21 cellular contexts compared by ENCODE assay signal in the genomic region with DNA sequence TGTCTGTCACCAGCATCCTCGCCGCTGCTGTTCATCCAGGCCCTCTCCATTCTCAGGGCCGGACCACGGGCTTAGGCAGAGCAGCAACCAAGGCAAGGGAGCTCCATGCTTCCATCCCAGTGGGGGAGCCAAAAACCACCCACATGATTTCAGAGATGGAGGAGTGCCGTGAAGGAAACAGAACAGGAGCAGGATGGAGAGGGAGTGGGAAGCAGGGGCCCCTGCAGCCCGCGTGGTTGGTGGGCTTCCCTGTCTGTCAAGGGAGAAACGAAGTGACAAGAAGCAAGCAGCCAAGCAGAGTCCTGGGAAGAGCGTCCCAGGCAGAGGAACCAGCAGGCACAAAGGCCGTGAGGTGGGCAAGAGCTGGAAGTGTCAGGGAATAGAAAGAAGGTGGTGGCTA.
DNase-seq lines count a peak whose midpoint lies in the region; ATAC-seq, FAIRE-seq and TF ChIP-seq lines count a peak whose summit lies in the region.
"Had no signal": no experiment of that assay in that cellular context is flagged by ENCODE, and none has a peak within 500 bp of the region (broad histone marks: within the 10 kb centered on the region; RNA-seq: fewer than 3 reads in every experiment).

No MANE protein-coding gene starts in this region.

- H3K36me3 Mint-ChIP-seq in GM23338 (ENCODE audit: low read depth) (no peaks in the 10 kb centered on the region), T-helper 17 cell (ENCODE audit: low read depth) (peaks cover 11% of the 10 kb centered on the region), nephron progenitor cell (ENCODE audit: low read depth) (no peaks in the 10 kb centered on the region)

- intact Hi-C loops in left colon (cut with DNase I, micrococcal nuclease) = no loop called here

- H3K27me3 Mint-ChIP-seq in GM23338 (ENCODE audit: insufficient read depth, low read depth, poor library complexity) (peaks cover 6% of the 10 kb centered on the region), T-helper 17 cell (peaks cover 75% of the 10 kb centered on the region), nephron progenitor cell (ENCODE audit: low read depth, poor library complexity) (peaks cover 44% of the 10 kb centered on the region)

- H3K4me1 ChIP-seq in GM23338 (ENCODE audit: insufficient read depth) = peaks cover 4% of the 10 kb centered on the region; the same call in 1 of the 2 replicates
- peaks cover 0 to 5% (median 2%) of the 10 kb centered on the region in 4 experiments; a peak in 4 of 7 replicates for H3K4me1 ChIP-seq in H1 (replicated peaks in 1 of 4; ENCODE audit: control insufficient read depth in 3 of 4, insufficient read depth in 4 of 4, low read length in 3 of 4)

- no peak overlapping the region for H2BK20ac ChIP-seq in H1 (ENCODE audit: low read length)

- H3K23ac ChIP-seq in H1 (ENCODE audit: insufficient read length) = no peak overlapping the region

- H3K14ac ChIP-seq in H1 (ENCODE audit: insufficient read length) = no peak overlapping the region

- 69% methylated on average over 10 of the region's 10 CpGs; no CpG with 5 or more reads in 1 of the 2 experiments for WGBS in H1 (ENCODE audit: extremely low coverage in 1 of 2, insufficient coverage in 1 of 2, insufficient read length in 1 of 2, insufficient replicate concordance in 2 of 2, low coverage in 1 of 2, low lambda C conversion rate in 2 of 2, missing lambda C conversion rate in 1 of 2), 2 experiments

- TF ChIP-seq CTCF in GM23338 (conservative IDR thresholded peaks at IDR 0.05; ENCODE audit: low read depth in 2 of 2) = no peak
- TF ChIP-seq CTCF in H1 (IDR thresholded peaks at IDR 0.05; ENCODE audit: control extremely low read depth in 1 of 3, insufficient read depth in 1 of 3, low read depth in 1 of 3, low read length in 3 of 3) = no peak
- no peak for TF ChIP-seq CTCF in nephron progenitor cell (IDR thresholded peaks at IDR 0.05)

- no peak overlapping the region for H4K5ac ChIP-seq in H1 (ENCODE audit: insufficient read length, low read depth, low read length)

- H2BK5ac ChIP-seq in H1 (ENCODE audit: low read depth, low read length) = no peak overlapping the region

- no peak overlapping the region for H3K9ac ChIP-seq in H1 (replicated peaks in 1 of 4; ENCODE audit: extremely low read depth in 1 of 4, low read depth in 3 of 4, low read length in 3 of 4)

- POLR2A ChIA-PET in H1 (lab: Charles Lee; ENCODE audit: partially characterized antibody) = interaction anchor here (1.1 kb wide), 1 partner anchor 12 kb away, joined by 3 read pairs; no protein-coding TSS in a partner anchor

- H3K9me3 Mint-ChIP-seq in GM23338 (no peaks in the 10 kb centered on the region; the same call in 2 of the 3 replicates), nephron progenitor cell (no peaks in the 10 kb centered on the region)

- H3K4me2 ChIP-seq in GM23338 (no peak overlapping the region), H1 (ENCODE audit: insufficient read depth in 1 of 2, low read depth in 2 of 2, low read length in 2 of 2) (no peak overlapping the region)

- H3K4me1 Mint-ChIP-seq in GM23338 = peaks cover 24% of the 10 kb centered on the region
- H3K4me1 Mint-ChIP-seq in T-helper 17 cell = peaks cover 4% of the 10 kb centered on the region
- peaks cover 50% of the 10 kb centered on the region for H3K4me1 Mint-ChIP-seq in nephron progenitor cell
- H3K4me1 Mint-ChIP-seq: B cell had no signal

- DNase-seq in GM23338 (ENCODE audit: low spot score) (no peak), T-helper 17 cell (no peak), H1 (ENCODE audit: low read depth in 1 of 2, low spot score in 2 of 2) (no peak), nephron progenitor cell (peak; percentile 41), GM19240 (ENCODE audit: insufficient read length, low spot score) (no peak), T-helper 9 cell (no peak), left colon (no peak), NCI-H2107 (lab: John Stamatoyannopoulos, UW) (no peak)
- DNase-seq: ACHN; CD4-positive, alpha-beta memory T cell; COR-L47; DMS153; DMS79 treated with DMSO at 0.1 percent for 48 hours; EL had no signal

- TF ChIP-seq EP300 in H1 (IDR thresholded peaks at IDR 0.05; ENCODE audit: borderline replicate concordance in 1 of 2, low read depth in 2 of 2, low read length in 2 of 2) = no peak

- no peak overlapping the region for H2BK12ac ChIP-seq in H1 (ENCODE audit: low read depth, low read length)

- ATAC-seq in GM23338 = peak; percentile 55
- ATAC-seq in T-helper 17 cell = no peak
- no peak for ATAC-seq in left colon

- H3K79me2 ChIP-seq in GM23338 (replicated peaks; ENCODE audit: insufficient read depth) (no peaks in the 10 kb centered on the region), H1 (ENCODE audit: control insufficient read depth in 1 of 2, insufficient read depth in 2 of 2, low read length in 2 of 2) (no peaks in the 10 kb centered on the region)

- no peak overlapping the region for H2BK120ac ChIP-seq in H1 (replicated peaks; ENCODE audit: low read depth, low read length)

- H4K91ac ChIP-seq in H1 (replicated peaks; ENCODE audit: insufficient read length, low read length) = no peak overlapping the region

- H3K9me3 ChIP-seq in T-helper 17 cell (ENCODE audit: control insufficient read depth, low read length, poor library complexity, severe bottlenecking) (no peaks in the 10 kb centered on the region), H1 (ENCODE audit: insufficient read depth in 2 of 2, low read depth in 1 of 2, low read length in 1 of 2) (no peaks in the 10 kb centered on the region)

- H3K36me3 ChIP-seq in GM23338 (ENCODE audit: insufficient read depth) = no peaks in the 10 kb centered on the region
- no peaks in the 10 kb centered on the region for H3K36me3 ChIP-seq in H1 (ENCODE audit: control insufficient read depth in 2 of 4, insufficient read depth in 4 of 4, low read length in 3 of 4)

- CTCF ChIA-PET in H1 (lab: Charles Lee; ENCODE audit: partially characterized antibody) = interaction anchor here (0.6 to 42.3 kb wide), 13 partner anchors 8 to 523 kb away, joined by 3 to 1348 read pairs (median 4); no protein-coding TSS in a partner anchor

- no peak overlapping the region for H3K4ac ChIP-seq in H1 (replicated peaks; ENCODE audit: insufficient read length, low read depth, low read length)

- TF ChIP-seq RAD21 in H1 (IDR thresholded peaks at IDR 0.05 in 1 of 2, conservative IDR thresholded peaks at IDR 0.05 in 1 of 2; ENCODE audit: low read depth in 2 of 2, low read length in 2 of 2) = no peak

- H3K18ac ChIP-seq in H1 (ENCODE audit: extremely low read depth, low read length) = no peak overlapping the region

- no peak overlapping the region for H3K27ac ChIP-seq in GM23338 (ENCODE audit: low read depth)
- H3K27ac ChIP-seq in H1 (ENCODE audit: low read depth, low read length) = no peak overlapping the region
- H3K27ac ChIP-seq: C4-2B had no signal

- H2BK15ac ChIP-seq in H1 (ENCODE audit: low read length) = 0 out of 2 replicates have a peak overlapping the region, but pooled peaks have one; percentile 31

- no peaks in the 10 kb centered on the region for H3K9me2 ChIP-seq in GM23338 (ENCODE audit: insufficient read depth)

- H2AFZ ChIP-seq in GM23338 = no peak overlapping the region
- no peak overlapping the region for H2AFZ ChIP-seq in H1 (ENCODE audit: low read length)

- H4K20me1 ChIP-seq in GM23338 (replicated peaks; ENCODE audit: insufficient read depth) (no peaks in the 10 kb centered on the region), H1 (replicated peaks in 1 of 2; ENCODE audit: control insufficient read depth in 1 of 2, insufficient read depth in 2 of 2, low read length in 2 of 2) (peaks cover 0 to 1% of the 10 kb centered on the region in 2 experiments)

- H2AK5ac ChIP-seq in H1 (ENCODE audit: low read depth, low read length) = no peak overlapping the region

- no peak overlapping the region for H3K4me3 ChIP-seq in GM23338
- no peak overlapping the region for H3K4me3 ChIP-seq in H1 (ENCODE audit: extremely low read depth in 1 of 4, insufficient read depth in 2 of 4, low read depth in 3 of 4, low read length in 4 of 4)

- H3F3A ChIP-seq in GM23338 (replicated peaks; ENCODE audit: low read depth) = no peaks in the 10 kb centered on the region

- no peaks in the 10 kb centered on the region for H3K27me3 ChIP-seq in GM23338 (ENCODE audit: insufficient read depth)
- H3K27me3 ChIP-seq in H1 (replicated peaks in 1 of 4; ENCODE audit: control insufficient read depth in 3 of 4, extremely low read depth in 1 of 4, insufficient read depth in 3 of 4, low read length in 3 of 4) = no peaks in the 10 kb centered on the region

- no peaks in the 10 kb centered on the region for H3K23me2 ChIP-seq in H1 (ENCODE audit: low read depth, low read length)

- no peak overlapping the region for H3K56ac ChIP-seq in H1 (replicated peaks; ENCODE audit: insufficient read length, low read depth, low read length)

- H3K4me3 Mint-ChIP-seq in GM23338 = no peak overlapping the region; the same call in 2 of the 3 replicates
- no peak overlapping the region for H3K4me3 Mint-ChIP-seq in T-helper 17 cell
- H3K4me3 Mint-ChIP-seq in nephron progenitor cell = peak overlapping the region; percentile 26
- H3K4me3 Mint-ChIP-seq: B cell; CD4-positive, alpha-beta memory T cell had no signal

- H4K8ac ChIP-seq in H1 (ENCODE audit: extremely low read depth, insufficient read depth, low read length) = no peak overlapping the region

- no peak for TF ChIP-seq POLR2A in H1 (IDR thresholded peaks at IDR 0.05; ENCODE audit: control extremely low read depth in 1 of 2, low read depth in 2 of 2, low read length in 2 of 2)

- H3K27ac Mint-ChIP-seq in GM23338 (no peak overlapping the region), T-helper 17 cell (peak overlapping the region; percentile 57), nephron progenitor cell (peak overlapping the region; percentile 90)
- H3K27ac Mint-ChIP-seq: B cell; CD4-positive, alpha-beta memory T cell had no signal

- H3K79me1 ChIP-seq in H1 (ENCODE audit: low read depth, low read length) = no peaks in the 10 kb centered on the region

- no peak for FAIRE-seq in H1 (lab: Jason Lieb, UNC)
- FAIRE-seq: D721Med, G401.6, GM12892, H54, HepG2 had no signal

TF ChIP-seq in GM23338, 12 proteins besides CTCF, POLR2A, EP300 and RAD21 (continues in another document):
- no peak for TF ChIP-seq JUNB (IDR thresholded peaks at IDR 0.05; ENCODE audit: unreplicated experiment)

TF ChIP-seq in H1, 55 proteins besides CTCF, POLR2A, EP300 and RAD21 (continues in another document):
- TF ChIP-seq SIRT6 (IDR thresholded peaks at IDR 0.05; ENCODE audit: low read length) (no peak), MAFK (IDR thresholded peaks at IDR 0.05; ENCODE audit: low read depth, low read length) (no peak), SP4 (IDR thresholded peaks at IDR 0.05; ENCODE audit: low read length) (no peak), YY1 (IDR thresholded peaks at IDR 0.05; ENCODE audit: low read depth, low read length) (no peak), TAF7 (optimal IDR thresholded peaks at IDR 0.05; ENCODE audit: borderline replicate concordance, low read depth, low read length) (no peak)
- TF ChIP-seq, protein P1, sequence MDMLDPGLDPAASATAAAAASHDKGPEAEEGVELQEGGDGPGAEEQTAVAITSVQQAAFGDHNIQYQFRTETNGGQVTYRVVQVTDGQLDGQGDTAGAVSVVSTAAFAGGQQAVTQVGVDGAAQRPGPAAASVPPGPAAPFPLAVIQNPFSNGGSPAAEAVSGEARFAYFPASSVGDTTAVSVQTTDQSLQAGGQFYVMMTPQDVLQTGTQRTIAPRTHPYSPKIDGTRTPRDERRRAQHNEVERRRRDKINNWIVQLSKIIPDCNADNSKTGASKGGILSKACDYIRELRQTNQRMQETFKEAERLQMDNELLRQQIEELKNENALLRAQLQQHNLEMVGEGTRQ (IDR thresholded peaks at IDR 0.05; ENCODE audit: low read length) = no peak
